ENCODE assay signal across 12 cellular contexts in the genomic region with DNA sequence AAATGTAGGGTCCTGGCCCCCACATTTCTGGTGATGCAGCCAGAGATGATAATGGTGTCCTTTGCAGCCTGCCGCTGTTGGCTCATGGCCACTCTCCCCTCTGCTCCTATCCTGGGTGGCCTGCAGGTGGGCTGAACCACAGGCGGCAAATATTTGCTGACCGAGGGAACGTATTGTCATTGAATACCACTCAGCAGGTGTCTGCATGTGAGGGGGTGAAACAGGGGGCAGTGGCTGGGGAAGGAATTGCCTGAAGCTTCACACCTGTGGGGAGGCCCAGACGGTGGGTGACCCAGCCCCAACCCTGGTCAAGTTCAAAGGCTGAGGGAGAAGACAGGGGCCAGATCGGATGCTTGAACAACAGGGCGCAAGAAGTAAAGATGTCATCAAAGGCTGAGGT.
A peak's percentile ranks its signal among the peaks of the same experiment; 100 is the strongest.
DNase-seq lines count a peak whose midpoint lies in the region; ATAC-seq and TF ChIP-seq lines count a peak whose summit lies in the region.
"Had no signal": no experiment of that assay in that cellular context is flagged by ENCODE, and none has a peak within 500 bp of the region (broad histone marks: within the 10 kb centered on the region; RNA-seq: fewer than 3 reads in every experiment).

No MANE protein-coding gene starts in this region.

- peaks cover 20% of the 10 kb centered on the region for H3K4me1 Mint-ChIP-seq in GM23338

- peaks cover 5% of the 10 kb centered on the region for H3K9me3 Mint-ChIP-seq in GM23338
- H3K9me3 Mint-ChIP-seq: CD8-positive, alpha-beta T cell had no signal

- intact Hi-C loops in adrenal gland (cut with DNase I): no loop called here

- no peak for TF ChIP-seq POLR2A in adrenal gland (IDR thresholded peaks at IDR 0.05)

- H3K79me2 ChIP-seq in GM23338 (replicated peaks; ENCODE audit: insufficient read depth): no peaks in the 10 kb centered on the region

- no peak for TF ChIP-seq RAD21 in Ishikawa (IDR thresholded peaks at IDR 0.05; ENCODE audit: low read depth)

- no peak overlapping the region for H3K27ac ChIP-seq in GM23338 (ENCODE audit: low read depth)
- no peak overlapping the region for H3K27ac ChIP-seq in adrenal gland

- 81 to 93% (median 91%) methylated on average over 5 to 7 of the region's 7 CpGs for WGBS in adrenal gland, 4 donors

- TF ChIP-seq CTCF in GM23338 (conservative IDR thresholded peaks at IDR 0.05; ENCODE audit: low read depth in 2 of 2) (no peak), adrenal gland (IDR thresholded peaks at IDR 0.05) (no peak)

- no peaks in the 10 kb centered on the region for H3K9me3 ChIP-seq in adrenal gland (replicated peaks in 1 of 3)

- H3K4me1 ChIP-seq in GM23338 (ENCODE audit: insufficient read depth) (peaks cover 19% of the 10 kb centered on the region), adrenal gland (replicated peaks in 1 of 2) (peaks cover 0 to 5% of the 10 kb centered on the region in 2 donors)

- peaks cover 4% of the 10 kb centered on the region for H3K27me3 Mint-ChIP-seq in GM23338 (ENCODE audit: insufficient read depth, low read depth, poor library complexity)

- TF ChIP-seq EP300 in Ishikawa (IDR thresholded peaks at IDR 0.05; ENCODE audit: borderline replicate concordance): no peak

- no peak overlapping the region for H3K4me3 ChIP-seq in GM23338
- H3K4me3 ChIP-seq in adrenal gland: no peak overlapping the region

- H3F3A ChIP-seq in GM23338 (replicated peaks; ENCODE audit: low read depth): no peaks in the 10 kb centered on the region

- H3K4me2 ChIP-seq in GM23338: peak overlapping the region; percentile 69

- H2AFZ ChIP-seq in GM23338: no peak overlapping the region

- ATAC-seq in GM23338 (peak; percentile 21), HG03460 (IDR thresholded peaks at IDR 0.05; ENCODE audit: unreplicated experiment) (no peak)
- ATAC-seq: CD8-positive, alpha-beta T cell had no signal

- no peaks in the 10 kb centered on the region for H3K36me3 Mint-ChIP-seq in GM23338 (ENCODE audit: low read depth)
- H3K36me3 Mint-ChIP-seq: CD8-positive, alpha-beta T cell had no signal

- H3K36me3 ChIP-seq in GM23338 (ENCODE audit: insufficient read depth): no peaks in the 10 kb centered on the region
- H3K36me3 ChIP-seq in adrenal gland (replicated peaks in 1 of 2): no peaks in the 10 kb centered on the region

- H3K4me3 Mint-ChIP-seq in GM23338: no peak overlapping the region
- H3K4me3 Mint-ChIP-seq: CD8-positive, alpha-beta T cell had no signal

- H3K27me3 ChIP-seq in GM23338 (ENCODE audit: insufficient read depth) (no peaks in the 10 kb centered on the region), adrenal gland (no peaks in the 10 kb centered on the region)

- no peaks in the 10 kb centered on the region for H4K20me1 ChIP-seq in GM23338 (replicated peaks; ENCODE audit: insufficient read depth)

- peak; percentile 37 for DNase-seq in GM23338 (ENCODE audit: low spot score)
- DNase-seq in NCI-H774 (lab: John Stamatoyannopoulos, UW): peak; percentile 59
- peak; percentile 40 for DNase-seq in iPS-NIHi7 (ENCODE audit: extremely low spot score)
- DNase-seq in NCI-H2081 treated with DMSO at 0.1 percent for 48 hours (lab: John Stamatoyannopoulos, UW): no peak
- DNase-seq in adrenal gland: no peak
- DNase-seq: CD8-positive, alpha-beta T cell; EL; H7; NCI-H1930; NCI-H2227 treated with DMSO at 0.1 percent for 48 hours had no signal

- H3K27ac Mint-ChIP-seq in GM23338: no peak overlapping the region
- H3K27ac Mint-ChIP-seq: CD8-positive, alpha-beta T cell had no signal

- no peaks in the 10 kb centered on the region; the same call in 1 of the 2 replicates for H3K9me2 ChIP-seq in GM23338 (ENCODE audit: insufficient read depth)

TF ChIP-seq in GM23338, 12 proteins besides CTCF, POLR2A, EP300 and RAD21 (continues in another document):
- TF ChIP-seq ZNF331 (CRISPR knock-in tag; IDR thresholded peaks at IDR 0.05; ENCODE audit: low read depth): no peak
- TF ChIP-seq, protein P1, sequence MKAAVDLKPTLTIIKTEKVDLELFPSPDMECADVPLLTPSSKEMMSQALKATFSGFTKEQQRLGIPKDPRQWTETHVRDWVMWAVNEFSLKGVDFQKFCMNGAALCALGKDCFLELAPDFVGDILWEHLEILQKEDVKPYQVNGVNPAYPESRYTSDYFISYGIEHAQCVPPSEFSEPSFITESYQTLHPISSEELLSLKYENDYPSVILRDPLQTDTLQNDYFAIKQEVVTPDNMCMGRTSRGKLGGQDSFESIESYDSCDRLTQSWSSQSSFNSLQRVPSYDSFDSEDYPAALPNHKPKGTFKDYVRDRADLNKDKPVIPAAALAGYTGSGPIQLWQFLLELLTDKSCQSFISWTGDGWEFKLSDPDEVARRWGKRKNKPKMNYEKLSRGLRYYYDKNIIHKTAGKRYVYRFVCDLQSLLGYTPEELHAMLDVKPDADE (IDR thresholded peaks at IDR 0.05): no peak
- TF ChIP-seq JUNB (IDR thresholded peaks at IDR 0.05; ENCODE audit: unreplicated experiment): no peak
- no peak for TF ChIP-seq CREB1 (CRISPR knock-in tag; IDR thresholded peaks at IDR 0.05; ENCODE audit: low read depth)
- TF ChIP-seq POLR2AphosphoS5 (IDR thresholded peaks at IDR 0.05; ENCODE audit: low read depth): no peak
- TF ChIP-seq EZH2phosphoT487 (IDR thresholded peaks at IDR 0.05; ENCODE audit: unreplicated experiment): no peak
- TF ChIP-seq, protein P2, sequence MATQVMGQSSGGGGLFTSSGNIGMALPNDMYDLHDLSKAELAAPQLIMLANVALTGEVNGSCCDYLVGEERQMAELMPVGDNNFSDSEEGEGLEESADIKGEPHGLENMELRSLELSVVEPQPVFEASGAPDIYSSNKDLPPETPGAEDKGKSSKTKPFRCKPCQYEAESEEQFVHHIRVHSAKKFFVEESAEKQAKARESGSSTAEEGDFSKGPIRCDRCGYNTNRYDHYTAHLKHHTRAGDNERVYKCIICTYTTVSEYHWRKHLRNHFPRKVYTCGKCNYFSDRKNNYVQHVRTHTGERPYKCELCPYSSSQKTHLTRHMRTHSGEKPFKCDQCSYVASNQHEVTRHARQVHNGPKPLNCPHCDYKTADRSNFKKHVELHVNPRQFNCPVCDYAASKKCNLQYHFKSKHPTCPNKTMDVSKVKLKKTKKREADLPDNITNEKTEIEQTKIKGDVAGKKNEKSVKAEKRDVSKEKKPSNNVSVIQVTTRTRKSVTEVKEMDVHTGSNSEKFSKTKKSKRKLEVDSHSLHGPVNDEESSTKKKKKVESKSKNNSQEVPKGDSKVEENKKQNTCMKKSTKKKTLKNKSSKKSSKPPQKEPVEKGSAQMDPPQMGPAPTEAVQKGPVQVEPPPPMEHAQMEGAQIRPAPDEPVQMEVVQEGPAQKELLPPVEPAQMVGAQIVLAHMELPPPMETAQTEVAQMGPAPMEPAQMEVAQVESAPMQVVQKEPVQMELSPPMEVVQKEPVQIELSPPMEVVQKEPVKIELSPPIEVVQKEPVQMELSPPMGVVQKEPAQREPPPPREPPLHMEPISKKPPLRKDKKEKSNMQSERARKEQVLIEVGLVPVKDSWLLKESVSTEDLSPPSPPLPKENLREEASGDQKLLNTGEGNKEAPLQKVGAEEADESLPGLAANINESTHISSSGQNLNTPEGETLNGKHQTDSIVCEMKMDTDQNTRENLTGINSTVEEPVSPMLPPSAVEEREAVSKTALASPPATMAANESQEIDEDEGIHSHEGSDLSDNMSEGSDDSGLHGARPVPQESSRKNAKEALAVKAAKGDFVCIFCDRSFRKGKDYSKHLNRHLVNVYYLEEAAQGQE (IDR thresholded peaks at IDR 0.05; ENCODE audit: unreplicated experiment): no peak
- TF ChIP-seq ZNF114 (CRISPR knock-in tag; IDR thresholded peaks at IDR 0.05): no peak

TF ChIP-seq in Ishikawa, 13 proteins besides CTCF, POLR2A, EP300 and RAD21:
- peak; percentile 51; the same call in 1 of the 2 replicates for TF ChIP-seq TCF12 (IDR thresholded peaks at IDR 0.05; ENCODE audit: low read depth)
- no peak for TF ChIP-seq YY1 (IDR thresholded peaks at IDR 0.05; ENCODE audit: low read depth)
- TF ChIP-seq ZBTB7A (IDR thresholded peaks at IDR 0.05; ENCODE audit: low read depth): 0 out of 2 replicates have a peak, but pooled peaks have one; percentile 31
- TF ChIP-seq EGR1 (IDR thresholded peaks at IDR 0.05): no peak
- TF ChIP-seq, protein P3, sequence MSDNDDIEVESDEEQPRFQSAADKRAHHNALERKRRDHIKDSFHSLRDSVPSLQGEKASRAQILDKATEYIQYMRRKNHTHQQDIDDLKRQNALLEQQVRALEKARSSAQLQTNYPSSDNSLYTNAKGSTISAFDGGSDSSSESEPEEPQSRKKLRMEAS (IDR thresholded peaks at IDR 0.05): no peak
- no peak for TF ChIP-seq NFIC (IDR thresholded peaks at IDR 0.05)
- TF ChIP-seq, protein P4, sequence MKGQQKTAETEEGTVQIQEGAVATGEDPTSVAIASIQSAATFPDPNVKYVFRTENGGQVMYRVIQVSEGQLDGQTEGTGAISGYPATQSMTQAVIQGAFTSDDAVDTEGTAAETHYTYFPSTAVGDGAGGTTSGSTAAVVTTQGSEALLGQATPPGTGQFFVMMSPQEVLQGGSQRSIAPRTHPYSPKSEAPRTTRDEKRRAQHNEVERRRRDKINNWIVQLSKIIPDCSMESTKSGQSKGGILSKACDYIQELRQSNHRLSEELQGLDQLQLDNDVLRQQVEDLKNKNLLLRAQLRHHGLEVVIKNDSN (IDR thresholded peaks at IDR 0.05): no peak
- no peak for TF ChIP-seq TAF1 (IDR thresholded peaks at IDR 0.05; ENCODE audit: low read depth)
- no peak for TF ChIP-seq TEAD4 (IDR thresholded peaks at IDR 0.05)
TF ChIP-seq in Ishikawa: peak in this region for 2.

Comparison
In these comparisons a context has a peak if more than half of its experiments do, and no peak if none do; other contexts are left out.
1. DNase-seq: peak in GM23338 (single experiment), NCI-H774 (single experiment) and iPS-NIHi7 (single experiment); none in NCI-H2081 treated with DMSO at 0.1 percent for 48 hours (single experiment) and adrenal gland (0 of 7).